Comparison of ENCODE assay signal across 18 cellular contexts in genomic region chr15:41550066-41550805, GRCh38. TPM values are rescaled to one million over a fixed set of nuclear protein-coding genes. Genes with fewer than 3 reads are reported as not detected.
DNase-seq lines count a peak whose midpoint lies in the region; ATAC-seq, FAIRE-seq and TF ChIP-seq lines count a peak whose summit lies in the region.
"Had no signal": no experiment of that assay in that cellular context is flagged by ENCODE, and none has a peak within 500 bp of the region (broad histone marks: within the 10 kb centered on the region; RNA-seq: fewer than 3 reads in every experiment).

No MANE protein-coding gene starts in this region.

- H3K27me3 ChIP-seq in keratinocyte (ENCODE audit: control insufficient read depth, extremely low read depth, insufficient read depth, low read length): no peaks in the 10 kb centered on the region
- H3K27me3 ChIP-seq in suprapubic skin: no peaks in the 10 kb centered on the region
- H3K27me3 ChIP-seq: BLaER1 had no signal

- CTCF ChIA-PET in activated CD4-positive, alpha-beta T cell treated with anti-CD3 and anti-CD28 coated beads for 36 hours (lab: Charles Lee): no interaction called here
- CTCF ChIA-PET in HEK293 (lab: Yijun Ruan, JAX): no interaction called here

- H3K36me3 Mint-ChIP-seq in activated CD4-positive, alpha-beta T cell treated with anti-CD3 and anti-CD28 coated beads, Interleukin-2, amount 10 ng/mL, durations not matched to agents 24 days and 14 days (ENCODE audit: low read depth): no peaks in the 10 kb centered on the region
- no peaks in the 10 kb centered on the region for H3K36me3 Mint-ChIP-seq in activated CD4-positive, alpha-beta T cell treated with anti-CD3 and anti-CD28 coated beads for 36 hours (ENCODE audit: low read depth)

- H3K9me3 ChIP-seq in HEK293 (ENCODE audit: control insufficient read depth, insufficient read depth, low read depth, low read length) (no peaks in the 10 kb centered on the region), keratinocyte (ENCODE audit: control insufficient read depth, low read depth, low read length) (no peaks in the 10 kb centered on the region), suprapubic skin (no peaks in the 10 kb centered on the region)
- H3K9me3 ChIP-seq: BLaER1 had no signal

- no peak for DNase-seq in activated CD4-positive, alpha-beta T cell treated with anti-CD3 and anti-CD28 coated beads, Interleukin-2, amount 10 ng/mL, durations not matched to agents 24 days and 14 days
- DNase-seq in activated CD4-positive, alpha-beta T cell treated with anti-CD3 and anti-CD28 coated beads for 36 hours: no peak
- DNase-seq in amniotic epithelial cell (ENCODE audit: low read depth): peak; percentile 17
- DNase-seq in keratinocyte (ENCODE audit: low read depth, low spot score): no peak
- DNase-seq in effector CD4-positive, alpha-beta T cell: no peak
- no peak for DNase-seq in suprapubic skin (ENCODE audit: low spot score in 2 of 2)
- DNase-seq in NCI-H1930 (lab: John Stamatoyannopoulos, UW): no peak
- DNase-seq: Calu3, DMS 273 treated with DMSO at 0.1 percent for 48 hours, DMS79, GM23248, H7 had no signal

- H3K9me1 ChIP-seq in keratinocyte (ENCODE audit: control insufficient read depth, extremely low read depth, insufficient read depth, low read length): no peaks in the 10 kb centered on the region

- H3K4me1 ChIP-seq in HEK293 (ENCODE audit: control insufficient read depth, insufficient read depth, low read length) (no peaks in the 10 kb centered on the region), keratinocyte (ENCODE audit: control insufficient read depth, extremely low read depth, insufficient read depth, low read length) (no peaks in the 10 kb centered on the region), suprapubic skin (peaks cover under 1% of the 10 kb centered on the region)
- H3K4me1 ChIP-seq: BLaER1 had no signal

- no peak overlapping the region for H3K4me3 Mint-ChIP-seq in activated CD4-positive, alpha-beta T cell treated with anti-CD3 and anti-CD28 coated beads, Interleukin-2, amount 10 ng/mL, durations not matched to agents 24 days and 14 days
- H3K4me3 Mint-ChIP-seq in activated CD4-positive, alpha-beta T cell treated with anti-CD3 and anti-CD28 coated beads for 36 hours: no peak overlapping the region

- TF ChIP-seq POLR2A in suprapubic skin (IDR thresholded peaks at IDR 0.05): no peak

- POLR2A ChIA-PET in activated CD4-positive, alpha-beta T cell treated with anti-CD3 and anti-CD28 coated beads for 36 hours (lab: Charles Lee): no interaction called here
- POLR2A ChIA-PET in HEK293 (lab: Yijun Ruan, JAX): interaction anchor here (0.7 kb wide), 1 partner anchor 250 kb away, joined by 10 read pairs; no protein-coding TSS in a partner anchor

- intact Hi-C loops in activated CD4-positive, alpha-beta T cell treated with anti-CD3 and anti-CD28 coated beads, Interleukin-2, amount 10 ng/mL, durations not matched to agents 24 days and 14 days (cut with micrococcal nuclease): no loop called here
- intact Hi-C loops in activated CD4-positive, alpha-beta T cell treated with anti-CD3 and anti-CD28 coated beads for 36 hours (cut with DNase I, micrococcal nuclease): loop anchor here in 1 of 2 experiments (10.0 kb wide), 1 partner anchor 85 kb away; no protein-coding TSS in a partner anchor

- peaks cover 7% of the 10 kb centered on the region for H3K4me1 Mint-ChIP-seq in activated CD4-positive, alpha-beta T cell treated with anti-CD3 and anti-CD28 coated beads, Interleukin-2, amount 10 ng/mL, durations not matched to agents 24 days and 14 days
- peaks cover 5% of the 10 kb centered on the region for H3K4me1 Mint-ChIP-seq in activated CD4-positive, alpha-beta T cell treated with anti-CD3 and anti-CD28 coated beads for 36 hours

- peaks cover 8% of the 10 kb centered on the region for H3K27me3 Mint-ChIP-seq in activated CD4-positive, alpha-beta T cell treated with anti-CD3 and anti-CD28 coated beads, Interleukin-2, amount 10 ng/mL, durations not matched to agents 24 days and 14 days
- no peaks in the 10 kb centered on the region for H3K27me3 Mint-ChIP-seq in activated CD4-positive, alpha-beta T cell treated with anti-CD3 and anti-CD28 coated beads for 36 hours

- peak; percentile 29 for FAIRE-seq in keratinocyte (lab: Jason Lieb, UNC)
- FAIRE-seq: GM12878 had no signal

- no peaks in the 10 kb centered on the region for H3K36me3 ChIP-seq in HEK293 (ENCODE audit: control insufficient read depth in 2 of 2, insufficient read depth in 1 of 2, low read length in 2 of 2)
- H3K36me3 ChIP-seq in keratinocyte (ENCODE audit: control insufficient read depth in 2 of 2, extremely low read depth in 1 of 2, insufficient read depth in 2 of 2, low read length in 2 of 2): no peaks in the 10 kb centered on the region
- no peaks in the 10 kb centered on the region for H3K36me3 ChIP-seq in suprapubic skin
- H3K36me3 ChIP-seq: BLaER1 had no signal

- dilution Hi-C loops in keratinocyte (cut with MboI; ENCODE audit: extremely low pct_ligation_motif_present, low sequenced_read_pairs): no loop called here

- no peak overlapping the region for H3K9ac ChIP-seq in keratinocyte (ENCODE audit: control insufficient read depth, extremely low read depth, insufficient read depth, low read length)
- H3K9ac ChIP-seq: BLaER1, GM23248 had no signal

- H3K27ac ChIP-seq in HEK293 (ENCODE audit: extremely low read depth, low read depth, low read length) (no peak overlapping the region), keratinocyte (ENCODE audit: control insufficient read depth, insufficient read depth, low read length) (no peak overlapping the region), suprapubic skin (no peak overlapping the region)
- H3K27ac ChIP-seq: 22Rv1, BLaER1, GM23248 had no signal

- TF ChIP-seq EP300 in suprapubic skin (IDR thresholded peaks at IDR 0.05): no peak

- 95% methylated on average over 12 of the region's 12 CpGs for WGBS in suprapubic skin

- H3K9me3 Mint-ChIP-seq in activated CD4-positive, alpha-beta T cell treated with anti-CD3 and anti-CD28 coated beads, Interleukin-2, amount 10 ng/mL, durations not matched to agents 24 days and 14 days: no peaks in the 10 kb centered on the region
- no peaks in the 10 kb centered on the region for H3K9me3 Mint-ChIP-seq in activated CD4-positive, alpha-beta T cell treated with anti-CD3 and anti-CD28 coated beads for 36 hours (ENCODE audit: low read depth)

- no peak overlapping the region for H2AFZ ChIP-seq in keratinocyte (ENCODE audit: control insufficient read depth, low read length)
- H2AFZ ChIP-seq: GM23248 had no signal

- no peaks in the 10 kb centered on the region for H3K79me2 ChIP-seq in keratinocyte (ENCODE audit: control insufficient read depth, insufficient read depth, low read length)

- no peak overlapping the region for H3K4me3 ChIP-seq in HEK293 (ENCODE audit: low read depth, low read length)
- H3K4me3 ChIP-seq in keratinocyte (ENCODE audit: control insufficient read depth in 2 of 3, extremely low read depth in 1 of 3, insufficient read depth in 2 of 3, low read depth in 1 of 3, low read length in 3 of 3): no peak overlapping the region
- no peak overlapping the region for H3K4me3 ChIP-seq in suprapubic skin
- H3K4me3 ChIP-seq: BLaER1, GM12878, GM23248 had no signal

- H3K27ac Mint-ChIP-seq in activated CD4-positive, alpha-beta T cell treated with anti-CD3 and anti-CD28 coated beads, Interleukin-2, amount 10 ng/mL, durations not matched to agents 24 days and 14 days: peak overlapping the region; percentile 6
- H3K27ac Mint-ChIP-seq in activated CD4-positive, alpha-beta T cell treated with anti-CD3 and anti-CD28 coated beads for 36 hours: no peak overlapping the region

- no peak for TF ChIP-seq CTCF in HEK293 (tag by site-specific recombination; IDR thresholded peaks at IDR 0.05)
- no peak for TF ChIP-seq CTCF in keratinocyte (optimal IDR thresholded peaks at IDR 0.05 in 1 of 3, IDR thresholded peaks at IDR 0.05 in 1 of 3, conservative IDR thresholded peaks at IDR 0.05 in 1 of 3; ENCODE audit: extremely low read depth in 1 of 3, insufficient read depth in 2 of 3, low read length in 3 of 3)
- TF ChIP-seq CTCF in suprapubic skin (IDR thresholded peaks at IDR 0.05): no peak

- no peaks in the 10 kb centered on the region for H4K20me1 ChIP-seq in keratinocyte (ENCODE audit: control insufficient read depth, extremely low read depth, insufficient read depth, low read length)
- H4K20me1 ChIP-seq: BLaER1 had no signal

- H3K4me2 ChIP-seq in keratinocyte (ENCODE audit: control insufficient read depth, extremely low read depth, insufficient read depth, low read depth, low read length): no peak overlapping the region
- H3K4me2 ChIP-seq: BLaER1 had no signal

- no peak for ATAC-seq in activated CD4-positive, alpha-beta T cell treated with anti-CD3 and anti-CD28 coated beads for 36 hours
- ATAC-seq: GM12878 had no signal

RNA-seq across cellular contexts. Expression of gene RPAP1, which starts 6.2 kb away (rescaled TPM):
- total RNA-seq in activated CD4-positive, alpha-beta T cell treated with anti-CD3 and anti-CD28 coated beads, Interleukin-2, amount 10 ng/mL, durations not matched to agents 24 days and 14 days: 56.5 and 61.3 TPM in 2 replicates
- 10 to 100 TPM; 49.6 to 56.8 TPM for total RNA-seq in activated CD4-positive, alpha-beta T cell treated with anti-CD3 and anti-CD28 coated beads for 36 hours
- polyA plus RNA-seq in keratinocyte: 5.9 to 12.6 TPM (median 11.6 TPM) in 3 replicates
- 11.2 TPM for polyA plus RNA-seq in keratinocyte (2011; ENCODE audit: low read depth)
- polyA plus RNA-seq in keratinocyte (2011; cell fraction: cytosol; rRNA removed): 8.7 and 11.7 TPM in 2 replicates
- polyA plus RNA-seq in keratinocyte (2011; cell fraction: nucleus; rRNA removed): 32.2 and 36.3 TPM in 2 replicates
- 14.6 and 22.9 TPM in 2 replicates for polyA plus RNA-seq in keratinocyte (2012; ENCODE audit: low replicate concordance)
- 9.3 to 50.7 TPM (median 16.2 TPM) in 3 replicates for polyA minus RNA-seq in keratinocyte
- 15.2 TPM for polyA minus RNA-seq in keratinocyte (2011; cell fraction: cytosol; rRNA and poly(A)+ RNA removed)
- 20.3 and 28.6 TPM in 2 replicates for polyA minus RNA-seq in keratinocyte (2011; cell fraction: nucleus; rRNA and poly(A)+ RNA removed)
- 10 to 100 TPM; 21.6 to 50.2 (median 44.3) TPM for total RNA-seq in suprapubic skin

RNA-seq across cellular contexts. Expression of gene TYRO3, which starts 8.8 kb away (rescaled TPM):
- 4.2 and 6.2 TPM in 2 replicates for total RNA-seq in activated CD4-positive, alpha-beta T cell treated with anti-CD3 and anti-CD28 coated beads, Interleukin-2, amount 10 ng/mL, durations not matched to agents 24 days and 14 days
- total RNA-seq in activated CD4-positive, alpha-beta T cell treated with anti-CD3 and anti-CD28 coated beads for 36 hours: 1 to 10 TPM; 2.3 to 3.1 TPM
- polyA plus RNA-seq in keratinocyte: 7.1 to 13.5 TPM (median 9.0 TPM) in 3 replicates
- polyA plus RNA-seq in keratinocyte (2011; ENCODE audit: low read depth): 23.1 TPM
- polyA plus RNA-seq in keratinocyte (2011; cell fraction: cytosol; rRNA removed): 6.4 and 6.5 TPM in 2 replicates
- 14.5 and 15.6 TPM in 2 replicates for polyA plus RNA-seq in keratinocyte (2011; cell fraction: nucleus; rRNA removed)
- 8.9 and 24.2 TPM in 2 replicates for polyA plus RNA-seq in keratinocyte (2012; ENCODE audit: low replicate concordance)
- 19.6 to 47.6 TPM (median 20.1 TPM) in 3 replicates for polyA minus RNA-seq in keratinocyte
- 26.7 TPM for polyA minus RNA-seq in keratinocyte (2011; cell fraction: cytosol; rRNA and poly(A)+ RNA removed)
- polyA minus RNA-seq in keratinocyte (2011; cell fraction: nucleus; rRNA and poly(A)+ RNA removed): 12.1 and 15.8 TPM in 2 replicates
- total RNA-seq in suprapubic skin: 10 to 100 TPM; 19.2 to 39.4 (median 39.0) TPM

RNA-seq across cellular contexts. Expression of gene LTK, which starts 36.6 kb away (rescaled TPM):
- total RNA-seq in activated CD4-positive, alpha-beta T cell treated with anti-CD3 and anti-CD28 coated beads, Interleukin-2, amount 10 ng/mL, durations not matched to agents 24 days and 14 days: not detected in 2 replicates
- under 1 TPM in 1 of 2 experiments, not detected in 1; 0.11 TPM for total RNA-seq in activated CD4-positive, alpha-beta T cell treated with anti-CD3 and anti-CD28 coated beads for 36 hours
- not detected in 3 replicates for polyA plus RNA-seq in keratinocyte
- polyA plus RNA-seq in keratinocyte (2011; ENCODE audit: low read depth): not detected
- polyA plus RNA-seq in keratinocyte (2011; cell fraction: cytosol; rRNA removed): not detected in 2 replicates
- polyA plus RNA-seq in keratinocyte (2011; cell fraction: nucleus; rRNA removed): not detected in 2 replicates
- polyA plus RNA-seq in keratinocyte (2012; ENCODE audit: low replicate concordance): not detected in 2 replicates
- not detected in 3 replicates for polyA minus RNA-seq in keratinocyte
- not detected for polyA minus RNA-seq in keratinocyte (2011; cell fraction: cytosol; rRNA and poly(A)+ RNA removed)
- polyA minus RNA-seq in keratinocyte (2011; cell fraction: nucleus; rRNA and poly(A)+ RNA removed): not detected in 2 replicates
- 1 to 10 TPM in 1 of 4 donors, under 1 TPM in 3; 0.57 to 2.8 (median 0.66) TPM for total RNA-seq in suprapubic skin
- total RNA-seq: G401, GM23248, HT1080 had no signal
- polyA plus RNA-seq: GM23248 had no signal

RNA-seq across cellular contexts. Expression of gene ITPKA, which starts 56.6 kb away (rescaled TPM):
- 3.3 and 3.8 TPM in 2 replicates for total RNA-seq in activated CD4-positive, alpha-beta T cell treated with anti-CD3 and anti-CD28 coated beads, Interleukin-2, amount 10 ng/mL, durations not matched to agents 24 days and 14 days
- 1 to 10 TPM; 2.5 to 4.2 TPM for total RNA-seq in activated CD4-positive, alpha-beta T cell treated with anti-CD3 and anti-CD28 coated beads for 36 hours
- 0.12 to 0.14 TPM in 2 of 3 replicates, not detected in the other for polyA plus RNA-seq in keratinocyte
- polyA plus RNA-seq in keratinocyte (2011; ENCODE audit: low read depth): not detected
- 0.22 TPM in 1 of 2 replicates, not detected in the other for polyA plus RNA-seq in keratinocyte (2011; cell fraction: cytosol; rRNA removed)
- polyA plus RNA-seq in keratinocyte (2011; cell fraction: nucleus; rRNA removed): 0.15 TPM in 1 of 2 replicates, not detected in the other
- polyA plus RNA-seq in keratinocyte (2012; ENCODE audit: low replicate concordance): 0.11 TPM in 1 of 2 replicates, not detected in the other
- polyA minus RNA-seq in keratinocyte: not detected in 3 replicates
- 3.3 TPM for polyA minus RNA-seq in keratinocyte (2011; cell fraction: cytosol; rRNA and poly(A)+ RNA removed)
- polyA minus RNA-seq in keratinocyte (2011; cell fraction: nucleus; rRNA and poly(A)+ RNA removed): not detected in 2 replicates
- total RNA-seq in suprapubic skin: 1 to 10 TPM in 1 of 4 donors, under 1 TPM in 1, not detected in 2; 0.30 to 1.5 TPM
